Comparison of ENCODE assay signal across 18 cellular contexts in genomic region chr7:88566174-88566729, GRCh38.
DNase-seq lines count a peak whose midpoint lies in the region; ATAC-seq, FAIRE-seq and TF ChIP-seq lines count a peak whose summit lies in the region.
"Had no signal": no experiment of that assay in that cellular context is flagged by ENCODE, and none has a peak within 500 bp of the region (broad histone marks: within the 10 kb centered on the region; RNA-seq: fewer than 3 reads in every experiment).

No MANE protein-coding gene starts in this region.

- H3K4me3 ChIP-seq in kidney (ENCODE audit: low read length in 2 of 2): no peak overlapping the region
- H3K4me3 ChIP-seq in heart left ventricle: no peak overlapping the region
- H3K4me3 ChIP-seq: Peyer's patch had no signal

- H3K36me3 ChIP-seq in kidney (ENCODE audit: control insufficient read depth in 1 of 2, insufficient read depth in 2 of 2, low read length in 2 of 2) (no peaks in the 10 kb centered on the region), heart left ventricle (no peaks in the 10 kb centered on the region)
- H3K36me3 ChIP-seq: Peyer's patch had no signal

- H3K9me3 ChIP-seq in kidney (ENCODE audit: control insufficient read depth in 1 of 2, low read length in 2 of 2): no peaks in the 10 kb centered on the region
- no peaks in the 10 kb centered on the region for H3K9me3 ChIP-seq in heart left ventricle
- H3K9me3 ChIP-seq: Peyer's patch had no signal

- TF ChIP-seq CTCF in kidney (IDR thresholded peaks at IDR 0.05; ENCODE audit: borderline replicate concordance, extremely low read depth, insufficient read depth): no peak
- TF ChIP-seq CTCF in heart left ventricle (IDR thresholded peaks at IDR 0.05): no peak

- ATAC-seq in heart left ventricle: no peak

- H3K27me3 ChIP-seq in heart left ventricle: no peaks in the 10 kb centered on the region
- H3K27me3 ChIP-seq: Peyer's patch had no signal

- 52 to 69% (median 64%) methylated on average over 6 of the region's 6 CpGs for WGBS in heart left ventricle, 4 donors

- intact Hi-C loops in kidney (cut with DNase I) (no loop called here), heart left ventricle (cut with DNase I) (no loop called here)

- no peaks in the 10 kb centered on the region for H3K4me1 ChIP-seq in kidney (ENCODE audit: control insufficient read depth in 1 of 2, insufficient read depth in 1 of 2, low read depth in 1 of 2, low read length in 2 of 2)
- no peaks in the 10 kb centered on the region for H3K4me1 ChIP-seq in heart left ventricle
- H3K4me1 ChIP-seq: Peyer's patch had no signal

- H3K27ac ChIP-seq in kidney (ENCODE audit: low read depth in 2 of 2, low read length in 2 of 2): no peak overlapping the region
- no peak overlapping the region for H3K27ac ChIP-seq in heart left ventricle
- H3K27ac ChIP-seq: 22Rv1, Peyer's patch had no signal

- FAIRE-seq in kidney (lab: Jason Lieb, UNC): no peak
- FAIRE-seq: G401.6, HTR-8/SVneo had no signal

- peak; percentile 11 to 48 (median 29) for DNase-seq in NCI-H1417 (lab: John Stamatoyannopoulos, UW)
- DNase-seq in NCI-H1417 treated with DMSO at 0.1 percent for 48 hours (lab: John Stamatoyannopoulos, UW): no peak
- peak; percentile 23 for DNase-seq in NCI-H82 treated with DMSO at 0.1 percent for 48 hours (lab: John Stamatoyannopoulos, UW; ENCODE audit: unreplicated experiment)
- peak; percentile 8 for DNase-seq in kidney
- DNase-seq in retina: peak; percentile 2
- DNase-seq in heart left ventricle: no peak
- DNase-seq in NCI-H1436 treated with DMSO at 0.1 percent for 48 hours (lab: John Stamatoyannopoulos, UW): no peak
- DNase-seq in islet precursor cell: no peak
- DNase-seq: HCEC 1CT, IMR-90, Karpas-422, NCI-H146, NCI-H2029 treated with DMSO at 0.1 percent for 48 hours, NCI-H446 treated with DMSO at 0.1 percent for 48 hours, Peyer's patch had no signal

- TF ChIP-seq POLR2A in heart left ventricle (IDR thresholded peaks at IDR 0.05): no peak

- H3K9ac ChIP-seq in kidney (ENCODE audit: low read length in 2 of 2): no peak overlapping the region

Comparison
In these comparisons a context has a peak if more than half of its experiments do, and no peak if none do; other contexts are left out.
1. DNase-seq: peak in NCI-H1417 (3 of 3), NCI-H82 treated with DMSO at 0.1 percent for 48 hours (single experiment), kidney (single experiment) and retina (single experiment); none in NCI-H1417 treated with DMSO at 0.1 percent for 48 hours (single experiment), heart left ventricle (0 of 5), NCI-H1436 treated with DMSO at 0.1 percent for 48 hours (single experiment) and islet precursor cell (single experiment).